8 cellular contexts compared by ENCODE assay signal in genomic region chr10:20622522-20623270, GRCh38.
DNase-seq lines count a peak whose midpoint lies in the region; ATAC-seq lines count a peak whose summit lies in the region.

No MANE protein-coding gene starts in this region.

- H3K4me3 ChIP-seq in adipocyte (ENCODE audit: low read length): no peak overlapping the region
- no peak overlapping the region for H3K4me3 ChIP-seq in urinary bladder (ENCODE audit: low read depth, low read length)

- WGBS in urinary bladder: 16% methylated on average over 6 of the region's 6 CpGs

- peaks cover 19% of the 10 kb centered on the region for H3K4me1 ChIP-seq in adipocyte (ENCODE audit: control insufficient read depth, insufficient read depth, low read length)
- H3K4me1 ChIP-seq in urinary bladder (ENCODE audit: insufficient read depth): no peaks in the 10 kb centered on the region

- no peak overlapping the region for H3K9ac ChIP-seq in adipocyte (ENCODE audit: low read length)

- peak; percentile 59 for DNase-seq in SIG-M5 treated with dmso at 0.1 percent for 504 hours (lab: John Stamatoyannopoulos, UW; ENCODE audit: unreplicated experiment)
- no peak for DNase-seq in SIG-M5 (lab: John Stamatoyannopoulos, UW)
- peak; percentile 0 for DNase-seq in adipocyte (ENCODE audit: low read depth)
- peak; percentile 79 for DNase-seq in kidney glomerular epithelial cell (lab: John Stamatoyannopoulos, UW)
- DNase-seq in activated CD4-positive, alpha-beta T cell treated with anti-CD3 and anti-CD28 coated beads, Interleukin-2, amount 50 U/mL, for 48 hours: no peak
- DNase-seq in activated CD4-positive, alpha-beta T cell treated with anti-CD3 and anti-CD28 coated beads for 1 hour: no peak

- H3K27me3 ChIP-seq in adipocyte (replicated peaks; ENCODE audit: control insufficient read depth, insufficient read depth, low read length): no peaks in the 10 kb centered on the region

- H3K27ac ChIP-seq in urinary bladder (ENCODE audit: low read depth): peak overlapping the region; percentile 2

- no peaks in the 10 kb centered on the region for H3K36me3 ChIP-seq in adipocyte (ENCODE audit: control insufficient read depth, insufficient read depth, low read length, severe bottlenecking)
- peaks cover 3% of the 10 kb centered on the region for H3K36me3 ChIP-seq in urinary bladder (ENCODE audit: insufficient read depth)

- ATAC-seq in HG02623 (IDR thresholded peaks at IDR 0.05; ENCODE audit: unreplicated experiment): no peak

- no peaks in the 10 kb centered on the region for H3K9me3 ChIP-seq in adipocyte (ENCODE audit: control insufficient read depth, low read length)

Comparison
In these comparisons a context has a peak if more than half of its experiments do, and no peak if none do; other contexts are left out.
1. DNase-seq: peak in SIG-M5 treated with dmso at 0.1 percent for 504 hours (single experiment), adipocyte (single experiment) and kidney glomerular epithelial cell (single experiment); none in SIG-M5 (single experiment), activated CD4-positive, alpha-beta T cell treated with anti-CD3 and anti-CD28 coated beads, Interleukin-2, amount 50 U/mL, for 48 hours (0 of 2) and activated CD4-positive, alpha-beta T cell treated with anti-CD3 and anti-CD28 coated beads for 1 hour (single experiment).